Comparison of ENCODE assay signal across 23 cellular contexts in the genomic region with DNA sequence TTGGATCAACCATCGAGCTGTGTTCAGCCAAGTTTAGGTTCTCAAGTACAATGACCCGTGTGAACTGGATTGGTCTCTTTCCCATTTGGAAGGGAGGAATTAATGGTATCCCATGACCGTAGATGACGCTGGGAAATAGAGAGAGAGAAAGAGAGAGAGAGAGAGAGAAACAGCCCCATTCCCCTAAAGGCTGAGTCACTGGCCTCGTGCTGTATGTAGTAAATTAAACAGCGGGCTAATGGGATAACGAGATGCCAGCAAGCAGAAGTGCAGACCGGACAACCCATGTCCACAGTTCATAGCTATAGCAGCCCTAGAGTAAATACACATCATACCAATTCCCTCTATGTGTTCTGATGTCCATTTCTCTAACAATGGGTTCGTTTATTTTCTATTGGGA.
DNase-seq lines count a peak whose midpoint lies in the region; ATAC-seq and TF ChIP-seq lines count a peak whose summit lies in the region.
"Had no signal": no experiment of that assay in that cellular context is flagged by ENCODE, and none has a peak within 500 bp of the region (broad histone marks: within the 10 kb centered on the region; RNA-seq: fewer than 3 reads in every experiment).

No MANE protein-coding gene starts in this region.

- H2AK5ac ChIP-seq in mesendoderm (ENCODE audit: low read length): no peak overlapping the region

- 83 to 88% methylated on average over 7 to 8 of the region's 9 CpGs for WGBS in endodermal cell (ENCODE audit: insufficient coverage in 1 of 2, insufficient read length in 1 of 2), 2 experiments
- WGBS in mesendoderm (ENCODE audit: extremely low coverage, insufficient coverage, low lambda C conversion rate): no CpG with 5 or more reads among the region's 9 CpGs

- TF ChIP-seq CTCF in endodermal cell (conservative IDR thresholded peaks at IDR 0.05): no peak

- H3K4me1 Mint-ChIP-seq in endodermal cell: no peaks in the 10 kb centered on the region
- peaks cover 40% of the 10 kb centered on the region for H3K4me1 Mint-ChIP-seq in stimulated activated memory B cell treated with anti-CD40 and anti-IgM and Interleukin-4, amounts not matched to agents 10 μg/mL and 1 μg/mL and 100 μg/mL, for 72 hours

- no peaks in the 10 kb centered on the region for H3K79me1 ChIP-seq in mesendoderm (ENCODE audit: low read length)

- no peak overlapping the region for H3K56ac ChIP-seq in mesendoderm (ENCODE audit: low read length)

- no peaks in the 10 kb centered on the region for H3K27me3 Mint-ChIP-seq in endodermal cell (ENCODE audit: insufficient read depth)
- H3K27me3 Mint-ChIP-seq in stimulated activated memory B cell treated with anti-CD40 and anti-IgM and Interleukin-4, amounts not matched to agents 10 μg/mL and 1 μg/mL and 100 μg/mL, for 72 hours: no peaks in the 10 kb centered on the region

- no peaks in the 10 kb centered on the region for H3K79me2 ChIP-seq in mesendoderm (ENCODE audit: control insufficient read depth, insufficient read depth, low read length)

- DNase-seq in endodermal cell (no peak), mesendoderm (peak; percentile 48), dedifferentiated amniotic fluid mesenchymal stem cell (ENCODE audit: extremely low spot score) (no peak), NCI-H2081 (lab: John Stamatoyannopoulos, UW) (no peak)
- DNase-seq: activated naive CD4-positive, alpha-beta T cell treated with anti-CD3 and anti-CD28 coated beads for 36 hours; adrenal gland; Caco-2; effector CD4-positive, alpha-beta T cell; HCEC 1CT; heart left ventricle; left cardiac atrium; mammary epithelial cell; NCI-H1694; NCI-H524 treated with DMSO at 0.1 percent for 48 hours; psoas muscle; SJCRH30; T1000; trophoblast cell had no signal

- H2BK15ac ChIP-seq in mesendoderm (replicated peaks; ENCODE audit: low read depth): no peak overlapping the region

- H3K4me3 Mint-ChIP-seq in endodermal cell: no peak overlapping the region
- no peak overlapping the region for H3K4me3 Mint-ChIP-seq in stimulated activated memory B cell treated with anti-CD40 and anti-IgM and Interleukin-4, amounts not matched to agents 10 μg/mL and 1 μg/mL and 100 μg/mL, for 72 hours
- H3K4me3 Mint-ChIP-seq: activated naive CD4-positive, alpha-beta T cell treated with anti-CD3 and anti-CD28 coated beads for 36 hours had no signal

- no peak overlapping the region for H3K4me2 ChIP-seq in mesendoderm (ENCODE audit: low read length)

- no peak overlapping the region for H3K4ac ChIP-seq in mesendoderm (ENCODE audit: low read depth, low read length)

- H3K18ac ChIP-seq in mesendoderm (ENCODE audit: low read length): no peak overlapping the region

- no peak overlapping the region for H3K4me3 ChIP-seq in HUES48 (ENCODE audit: low read depth, low read length)
- no peak overlapping the region for H3K4me3 ChIP-seq in endodermal cell (ENCODE audit: low read length)
- no peak overlapping the region for H3K4me3 ChIP-seq in mesendoderm (ENCODE audit: low read length)
- H3K4me3 ChIP-seq: adrenal gland, breast epithelium, heart left ventricle, psoas muscle, SJCRH30 had no signal

- H4K5ac ChIP-seq in mesendoderm (ENCODE audit: low read length): no peak overlapping the region

- H3K9me3 ChIP-seq in HUES48 (ENCODE audit: control insufficient read depth, insufficient read depth, low read length): no peaks in the 10 kb centered on the region
- no peaks in the 10 kb centered on the region for H3K9me3 ChIP-seq in endodermal cell (ENCODE audit: control insufficient read depth, low read length)
- H3K9me3 ChIP-seq: adrenal gland, breast epithelium, Caco-2, heart left ventricle, psoas muscle, SJCRH30 had no signal

- H3K27ac Mint-ChIP-seq in endodermal cell: no peak overlapping the region
- peak overlapping the region; percentile 59 for H3K27ac Mint-ChIP-seq in stimulated activated memory B cell treated with anti-CD40 and anti-IgM and Interleukin-4, amounts not matched to agents 10 μg/mL and 1 μg/mL and 100 μg/mL, for 72 hours
- H3K27ac Mint-ChIP-seq: activated naive CD4-positive, alpha-beta T cell treated with anti-CD3 and anti-CD28 coated beads for 36 hours had no signal

- H4K8ac ChIP-seq in mesendoderm (ENCODE audit: low read depth, low read length): no peak overlapping the region

- no peak overlapping the region for H3K23ac ChIP-seq in mesendoderm (ENCODE audit: low read length)

- H3K9ac ChIP-seq in HUES48 (ENCODE audit: low read depth, low read length) (peak overlapping the region; percentile 38; the same call in 1 of the 2 replicates), endodermal cell (ENCODE audit: extremely low read depth, low read length, poor library complexity, severe bottlenecking) (no peak overlapping the region), mesendoderm (ENCODE audit: low read length) (no peak overlapping the region)

- peaks cover 34% of the 10 kb centered on the region for H3K4me1 ChIP-seq in HUES48 (ENCODE audit: control insufficient read depth, insufficient read depth, low read length)
- H3K4me1 ChIP-seq in endodermal cell (ENCODE audit: control insufficient read depth, insufficient read depth, low read length): no peaks in the 10 kb centered on the region
- H3K4me1 ChIP-seq in mesendoderm (ENCODE audit: control insufficient read depth, low read depth, low read length): peaks cover 8% of the 10 kb centered on the region
- H3K4me1 ChIP-seq: adrenal gland, breast epithelium, Caco-2, heart left ventricle, psoas muscle, SJCRH30 had no signal

- H3K36me3 ChIP-seq in HUES48 (ENCODE audit: control insufficient read depth, insufficient read depth, low read length): 0 out of 2 replicates have a peak, but pooled peaks cover 4% of the 10 kb centered on the region
- no peaks in the 10 kb centered on the region for H3K36me3 ChIP-seq in endodermal cell (ENCODE audit: control insufficient read depth, insufficient read depth, low read length)
- no peaks in the 10 kb centered on the region for H3K36me3 ChIP-seq in mesendoderm (ENCODE audit: control insufficient read depth, insufficient read depth, low read length)
- H3K36me3 ChIP-seq: adrenal gland, breast epithelium, heart left ventricle had no signal

- ATAC-seq in stimulated activated memory B cell treated with anti-CD40 and anti-IgM and Interleukin-4, amounts not matched to agents 10 μg/mL and 1 μg/mL and 100 μg/mL, for 72 hours: no peak
- ATAC-seq in HG03095 (IDR thresholded peaks at IDR 0.05; ENCODE audit: unreplicated experiment): no peak
- ATAC-seq: heart left ventricle, left cardiac atrium, psoas muscle had no signal

- H3K27ac ChIP-seq in HUES48 (ENCODE audit: low read depth, low read length): peak overlapping the region; percentile 57
- H3K27ac ChIP-seq in endodermal cell (ENCODE audit: low read depth, low read length): peak overlapping the region; percentile 59
- H3K27ac ChIP-seq in mesendoderm (ENCODE audit: low read depth, low read length): no peak overlapping the region
- H3K27ac ChIP-seq: adrenal gland, breast epithelium, C4-2B, heart left ventricle, psoas muscle, SJCRH30 had no signal

- H2BK120ac ChIP-seq in mesendoderm (ENCODE audit: low read depth, low read length): no peak overlapping the region

- H2BK5ac ChIP-seq in mesendoderm (ENCODE audit: low read length): no peak overlapping the region

- no peaks in the 10 kb centered on the region for H3K27me3 ChIP-seq in HUES48 (ENCODE audit: control insufficient read depth, insufficient read depth, low read length)
- no peaks in the 10 kb centered on the region for H3K27me3 ChIP-seq in endodermal cell (ENCODE audit: control insufficient read depth, insufficient read depth, low read length, poor library complexity, severe bottlenecking)
- no peaks in the 10 kb centered on the region for H3K27me3 ChIP-seq in mesendoderm (ENCODE audit: insufficient read depth, low read length, poor library complexity)
- H3K27me3 ChIP-seq: adrenal gland, breast epithelium, SJCRH30 had no signal

- H3K36me3 Mint-ChIP-seq in endodermal cell (ENCODE audit: low read depth): no peaks in the 10 kb centered on the region
- H3K36me3 Mint-ChIP-seq in stimulated activated memory B cell treated with anti-CD40 and anti-IgM and Interleukin-4, amounts not matched to agents 10 μg/mL and 1 μg/mL and 100 μg/mL, for 72 hours: peaks cover 45% of the 10 kb centered on the region

- H3K9me3 Mint-ChIP-seq in endodermal cell: no peaks in the 10 kb centered on the region
- no peaks in the 10 kb centered on the region for H3K9me3 Mint-ChIP-seq in stimulated activated memory B cell treated with anti-CD40 and anti-IgM and Interleukin-4, amounts not matched to agents 10 μg/mL and 1 μg/mL and 100 μg/mL, for 72 hours
- H3K9me3 Mint-ChIP-seq: activated naive CD4-positive, alpha-beta T cell treated with anti-CD3 and anti-CD28 coated beads for 36 hours had no signal
